ENCODE assay signal across 15 cellular contexts in genomic region chr3:62169871-62170660, GRCh38.
DNase-seq lines count a peak whose midpoint lies in the region; ATAC-seq and TF ChIP-seq lines count a peak whose summit lies in the region.
"Had no signal": no experiment of that assay in that cellular context is flagged by ENCODE, and none has a peak within 500 bp of the region (broad histone marks: within the 10 kb centered on the region; RNA-seq: fewer than 3 reads in every experiment).

No MANE protein-coding gene starts in this region.

- in situ Hi-C loops in KBM-7 (cut with MboI; ENCODE audit: low pct_unique_long_range_greater_than_20kb, low sequenced_read_pairs) = no loop called here

- no peaks in the 10 kb centered on the region for H3K36me3 Mint-ChIP-seq in natural killer cell
- no peaks in the 10 kb centered on the region for H3K36me3 Mint-ChIP-seq in effector memory CD8-positive, alpha-beta T cell (ENCODE audit: insufficient read depth)

- TF ChIP-seq CTCF in cardiac fibroblast (IDR thresholded peaks at IDR 0.05; ENCODE audit: low read depth, low read length) (no peak), natural killer cell (IDR thresholded peaks at IDR 0.05) (no peak)

- H3K4me3 ChIP-seq in cardiac fibroblast (replicated peaks in 1 of 2; ENCODE audit: low read depth in 2 of 2, low read length in 2 of 2) = no peak overlapping the region

- H3K27ac Mint-ChIP-seq in natural killer cell = no peak overlapping the region
- no peak overlapping the region for H3K27ac Mint-ChIP-seq in effector memory CD8-positive, alpha-beta T cell
- H3K27ac Mint-ChIP-seq: stimulated activated naive CD8-positive, alpha-beta T cell treated with anti-CD3 and anti-CD28 coated beads, Interleukin-15, amount 100 ng/mL, for 72 hours had no signal

- DNase-seq in COLO829 (ENCODE audit: low spot score) = peak; percentile 53
- peak; percentile 42 for DNase-seq in KBM-7
- peak; percentile 39 to 88 for DNase-seq in cardiac fibroblast (ENCODE audit: low read depth in 2 of 2)
- no peak for DNase-seq in natural killer cell
- no peak for DNase-seq in NCI-H2196 (lab: John Stamatoyannopoulos, UW; ENCODE audit: unreplicated experiment)
- no peak for DNase-seq in effector memory CD8-positive, alpha-beta T cell
- DNase-seq in DMS 273 (lab: John Stamatoyannopoulos, UW; ENCODE audit: unreplicated experiment) = no peak
- DNase-seq in COLO668 (lab: John Stamatoyannopoulos, UW; ENCODE audit: unreplicated experiment) = no peak
- DNase-seq: activated naive CD4-positive, alpha-beta T cell treated with Interleukin-2 at 50 U/mL for 16 hours; erythroblast; midbrain; NCI-H146; NCI-H524; stimulated activated naive CD8-positive, alpha-beta T cell treated with anti-CD3 and anti-CD28 coated beads, Interleukin-15, amount 100 ng/mL, for 72 hours had no signal

- H3K27me3 Mint-ChIP-seq in natural killer cell (ENCODE audit: low read depth in 2 of 2) = no peaks in the 10 kb centered on the region
- no peaks in the 10 kb centered on the region for H3K27me3 Mint-ChIP-seq in effector memory CD8-positive, alpha-beta T cell

- no peak for ATAC-seq in natural killer cell
- no peak for ATAC-seq in effector memory CD8-positive, alpha-beta T cell (replicated peaks)
- ATAC-seq: stimulated activated naive CD8-positive, alpha-beta T cell treated with anti-CD3 and anti-CD28 coated beads, Interleukin-15, amount 100 ng/mL, for 72 hours had no signal

- intact Hi-C loops in natural killer cell (cut with micrococcal nuclease) = no loop called here

- no peaks in the 10 kb centered on the region for H3K9me3 Mint-ChIP-seq in natural killer cell
- H3K9me3 Mint-ChIP-seq in effector memory CD8-positive, alpha-beta T cell = peaks cover 0 to 2% of the 10 kb centered on the region in 2 donors
- H3K9me3 Mint-ChIP-seq: central memory CD8-positive, alpha-beta T cell; stimulated activated naive CD8-positive, alpha-beta T cell treated with anti-CD3 and anti-CD28 coated beads, Interleukin-15, amount 100 ng/mL, for 72 hours had no signal

- peak overlapping the region; percentile 14 for H3K4me3 Mint-ChIP-seq in natural killer cell
- H3K4me3 Mint-ChIP-seq in effector memory CD8-positive, alpha-beta T cell = no peak overlapping the region
- H3K4me3 Mint-ChIP-seq: central memory CD8-positive, alpha-beta T cell; stimulated activated naive CD8-positive, alpha-beta T cell treated with anti-CD3 and anti-CD28 coated beads, Interleukin-15, amount 100 ng/mL, for 72 hours had no signal

- no peaks in the 10 kb centered on the region for H3K4me1 Mint-ChIP-seq in natural killer cell
- H3K4me1 Mint-ChIP-seq in effector memory CD8-positive, alpha-beta T cell (ENCODE audit: low read depth in 2 of 2) = no peaks in the 10 kb centered on the region
- H3K4me1 Mint-ChIP-seq: central memory CD8-positive, alpha-beta T cell; stimulated activated naive CD8-positive, alpha-beta T cell treated with anti-CD3 and anti-CD28 coated beads, Interleukin-15, amount 100 ng/mL, for 72 hours had no signal

Comparison
In these comparisons a context has a peak if more than half of its experiments do, and no peak if none do; other contexts are left out.
1. DNase-seq: peak in COLO829 (single experiment), KBM-7 (single experiment) and cardiac fibroblast (2 of 2); none in natural killer cell (single experiment), NCI-H2196 (single experiment), effector memory CD8-positive, alpha-beta T cell (0 of 3), DMS 273 (single experiment) and COLO668 (single experiment).